In genomic region chr6:496649-497048, GRCh38 we compare ENCODE assay signal across 17 cellular contexts.
DNase-seq lines count a peak whose midpoint lies in the region; ATAC-seq and TF ChIP-seq lines count a peak whose summit lies in the region.
"Had no signal": no experiment of that assay in that cellular context is flagged by ENCODE, and none has a peak within 500 bp of the region (broad histone marks: within the 10 kb centered on the region; RNA-seq: fewer than 3 reads in every experiment).

No MANE protein-coding gene starts in this region.

- no peak for DNase-seq in T-helper 2 cell treated with Interferon-gamma antibody and Interleukin-4, amounts not matched to agents 5 μg/mL and 100 μg/mL, for 36 hours (ENCODE audit: low spot score)
- DNase-seq in T-helper 2 cell = no peak
- DNase-seq in activated T-cell treated with anti-CD3 and anti-CD28 coated beads, Interleukin-2, amount 50 U/mL, for 72 hours = no peak
- no peak for DNase-seq in activated T-cell treated with anti-CD3 and anti-CD28 coated beads, Interleukin-2, amount 50 U/mL, for 48 hours
- DNase-seq in foreskin melanocyte = peak; percentile 84
- no peak for DNase-seq in OCI-M2 (lab: John Stamatoyannopoulos, UW; ENCODE audit: unreplicated experiment)
- DNase-seq in iPS-NIHi11 (ENCODE audit: low spot score) = no peak
- DNase-seq: DMS153, GDM1, H7, HFFc6, NCI-H1092 treated with DMSO at 0.1 percent for 48 hours, NCI-H146, NCI-H2029 treated with DMSO at 0.1 percent for 48 hours, OCI-M1 had no signal

- H3K4me3 Mint-ChIP-seq in T-helper 2 cell treated with Interferon-gamma antibody and Interleukin-4, amounts not matched to agents 5 μg/mL and 100 μg/mL, for 36 hours = no peak overlapping the region
- peak overlapping the region; percentile 83 to 92 for H3K4me3 Mint-ChIP-seq in activated T-cell treated with anti-CD3 and anti-CD28 coated beads, Interleukin-2, amount 50 U/mL, for 72 hours
- H3K4me3 Mint-ChIP-seq: B cell, HFFc6 had no signal

- H3K9me3 Mint-ChIP-seq in T-helper 2 cell treated with Interferon-gamma antibody and Interleukin-4, amounts not matched to agents 5 μg/mL and 100 μg/mL, for 36 hours = peaks cover 6% of the 10 kb centered on the region
- peaks cover 0 to 3% of the 10 kb centered on the region in 2 donors for H3K9me3 Mint-ChIP-seq in activated T-cell treated with anti-CD3 and anti-CD28 coated beads, Interleukin-2, amount 50 U/mL, for 72 hours
- H3K9me3 Mint-ChIP-seq: HFFc6 had no signal

- H3K4me2 ChIP-seq in OCI-LY3 (ENCODE audit: low read length) = peak overlapping the region; percentile 81

- no peak for ATAC-seq in activated T-cell treated with anti-CD3 and anti-CD28 coated beads, Interleukin-2, amount 50 U/mL, for 72 hours (replicated peaks in 1 of 2)

- no peaks in the 10 kb centered on the region for H4K20me1 ChIP-seq in OCI-LY3 (ENCODE audit: insufficient read depth, low read length)

- H3K36me3 Mint-ChIP-seq in T-helper 2 cell treated with Interferon-gamma antibody and Interleukin-4, amounts not matched to agents 5 μg/mL and 100 μg/mL, for 36 hours (ENCODE audit: low read depth) = peaks cover 32% of the 10 kb centered on the region
- H3K36me3 Mint-ChIP-seq in activated T-cell treated with anti-CD3 and anti-CD28 coated beads, Interleukin-2, amount 50 U/mL, for 72 hours (ENCODE audit: insufficient read depth in 2 of 2) = peaks cover 20 to 40% of the 10 kb centered on the region in 2 donors

- no peaks in the 10 kb centered on the region for H3K27me3 Mint-ChIP-seq in T-helper 2 cell treated with Interferon-gamma antibody and Interleukin-4, amounts not matched to agents 5 μg/mL and 100 μg/mL, for 36 hours (ENCODE audit: low read depth)
- H3K27me3 Mint-ChIP-seq in activated T-cell treated with anti-CD3 and anti-CD28 coated beads, Interleukin-2, amount 50 U/mL, for 72 hours (ENCODE audit: low read depth) = no peaks in the 10 kb centered on the region
- H3K27me3 Mint-ChIP-seq: B cell had no signal

- no peaks in the 10 kb centered on the region for H3K27me3 ChIP-seq in OCI-LY3 (ENCODE audit: low read depth, low read length)

- no peak for TF ChIP-seq CTCF in OCI-LY3 (IDR thresholded peaks at IDR 0.05; ENCODE audit: low read depth, low read length)

- peak overlapping the region; percentile 76 for H3K27ac Mint-ChIP-seq in T-helper 2 cell treated with Interferon-gamma antibody and Interleukin-4, amounts not matched to agents 5 μg/mL and 100 μg/mL, for 36 hours
- peak overlapping the region; percentile 100 for H3K27ac Mint-ChIP-seq in activated T-cell treated with anti-CD3 and anti-CD28 coated beads, Interleukin-2, amount 50 U/mL, for 72 hours
- H3K27ac Mint-ChIP-seq: B cell, HFFc6 had no signal

- peak overlapping the region; percentile 93 for H3K9ac ChIP-seq in OCI-LY3 (ENCODE audit: low read length)

- no peaks in the 10 kb centered on the region for H3K9me3 ChIP-seq in OCI-LY3 (ENCODE audit: insufficient read depth, low read length)

- peak overlapping the region; percentile 99 for H3K27ac ChIP-seq in OCI-LY3 (ENCODE audit: low read length)

- peaks cover 22% of the 10 kb centered on the region for H3K36me3 ChIP-seq in OCI-LY3 (replicated peaks; ENCODE audit: low read depth, low read length)

- H3K79me2 ChIP-seq in OCI-LY3 (ENCODE audit: low read length) = peaks cover 20% of the 10 kb centered on the region

- peaks cover 79% of the 10 kb centered on the region for H3K4me1 Mint-ChIP-seq in T-helper 2 cell treated with Interferon-gamma antibody and Interleukin-4, amounts not matched to agents 5 μg/mL and 100 μg/mL, for 36 hours (ENCODE audit: low read depth)
- H3K4me1 Mint-ChIP-seq in activated T-cell treated with anti-CD3 and anti-CD28 coated beads, Interleukin-2, amount 50 U/mL, for 72 hours (ENCODE audit: low read depth) = peaks cover 91% of the 10 kb centered on the region

- no peak overlapping the region for H2AFZ ChIP-seq in OCI-LY3 (ENCODE audit: low read depth, low read length)

- peaks cover 77% of the 10 kb centered on the region for H3K4me1 ChIP-seq in OCI-LY3 (ENCODE audit: low read length)

- H3K4me3 ChIP-seq in OCI-LY3 (ENCODE audit: low read length) = no peak overlapping the region
